In the genomic region with DNA sequence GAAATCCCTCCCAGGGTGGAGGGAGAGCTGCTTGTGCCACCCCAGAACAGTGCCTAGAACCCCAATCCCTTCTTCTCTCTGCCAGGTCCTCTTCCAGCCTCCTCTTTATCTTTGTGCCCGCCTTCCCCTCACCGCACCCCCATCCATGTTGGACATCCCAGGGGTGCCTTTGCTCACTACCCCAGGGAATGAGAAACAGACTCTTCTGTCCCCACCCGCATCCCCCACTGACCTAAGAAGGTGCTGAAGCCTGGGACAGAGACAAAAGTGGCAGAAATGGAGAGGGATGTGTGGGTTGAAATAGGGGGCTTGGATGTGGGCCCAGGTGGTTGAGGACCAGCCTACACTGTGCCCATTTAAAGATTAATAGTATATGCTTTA, we compare ENCODE assay signal across 15 cellular contexts. TPM values are rescaled to one million over a fixed set of nuclear protein-coding genes. Genes with fewer than 3 reads are reported as not detected.
DNase-seq lines count a peak whose midpoint lies in the region; ATAC-seq and TF ChIP-seq lines count a peak whose summit lies in the region.
"Had no signal": no experiment of that assay in that cellular context is flagged by ENCODE, and none has a peak within 500 bp of the region (broad histone marks: within the 10 kb centered on the region; RNA-seq: fewer than 3 reads in every experiment).

No MANE protein-coding gene starts in this region.

- intact Hi-C loops in activated B cell treated with CpG ODN at 0.5 μM for 24 hours (cut with micrococcal nuclease) = loop anchor here (5.0 kb wide), 1 partner anchor 381 kb away; the partner anchor contains the start of gene NDEL1
- intact Hi-C loops in stomach (cut with DNase I; ENCODE audit: low total_unique reads) = no loop called here

- peak overlapping the region; percentile 77 for H2BK120ac ChIP-seq in mesenchymal stem cell (ENCODE audit: low read depth, low read length)

- ATAC-seq in activated B cell treated with CpG ODN at 0.5 μM for 24 hours (ENCODE audit: low read depth) = no peak
- no peak for ATAC-seq in HG03565 (IDR thresholded peaks at IDR 0.05; ENCODE audit: unreplicated experiment)

- H3K27ac ChIP-seq in DOHH2 (ENCODE audit: low read depth, low read length) (no peak overlapping the region), mesenchymal stem cell (ENCODE audit: low read length, poor library complexity, severe bottlenecking) (no peak overlapping the region), stomach (peak overlapping the region; percentile 80 to 92 (median 83))

- TF ChIP-seq CTCF in DOHH2 (IDR thresholded peaks at IDR 0.05; ENCODE audit: low read depth, low read length, poor library complexity, severe bottlenecking) (no peak), activated B cell treated with CpG ODN at 0.5 μM for 24 hours (IDR thresholded peaks at IDR 0.05) (no peak), stomach (IDR thresholded peaks at IDR 0.05) (no peak)

- H3K27ac Mint-ChIP-seq in activated B cell treated with CpG ODN at 0.5 μM for 24 hours = peak overlapping the region; percentile 54
- H3K27ac Mint-ChIP-seq: activated CD4-positive, alpha-beta memory T cell treated with anti-CD3 and anti-CD28 coated beads, Interleukin-2, amount 10 ng/mL, durations not matched to agents 7 days and 5 days had no signal

- H3K14ac ChIP-seq in mesenchymal stem cell (ENCODE audit: low read length in 2 of 2) = no peak overlapping the region

- POLR2A ChIA-PET in activated B cell treated with CpG ODN at 0.5 μM for 24 hours (lab: Charles Lee) = interaction anchor here (0.6 to 1.5 kb wide), 5 partner anchors 65 to 221 kb away, joined by 3 to 4 read pairs (median 3); partner anchors contain the start of gene NAA38

- peaks cover 5% of the 10 kb centered on the region for H3K27me3 Mint-ChIP-seq in activated B cell treated with CpG ODN at 0.5 μM for 24 hours

- H2BK15ac ChIP-seq in mesenchymal stem cell (ENCODE audit: low read depth, poor library complexity, severe bottlenecking) = peak overlapping the region; percentile 95

- H3K4me1 ChIP-seq in DOHH2 (ENCODE audit: control insufficient read depth, low read length) = peaks cover 44% of the 10 kb centered on the region
- peaks cover 6% of the 10 kb centered on the region for H3K4me1 ChIP-seq in mesenchymal stem cell (ENCODE audit: control insufficient read depth, insufficient read depth, low read depth, low read length)
- H3K4me1 ChIP-seq in stomach = peaks cover 18 to 56% (median 35%) of the 10 kb centered on the region in 4 donors

- CTCF ChIA-PET in activated B cell treated with CpG ODN at 0.5 μM for 24 hours (lab: Charles Lee) = interaction anchor here (1.0 to 7.1 kb wide), 6 partner anchors 18 to 312 kb away, joined by 3 to 52 read pairs (median 28); no protein-coding TSS in a partner anchor

- H3K4me3 ChIP-seq in DOHH2 (ENCODE audit: low read length) (no peak overlapping the region), mesenchymal stem cell (ENCODE audit: insufficient read depth in 1 of 2, low read depth in 1 of 2, low read length in 2 of 2) (no peak overlapping the region), stomach (no peak overlapping the region)

- no peak overlapping the region for H2AFZ ChIP-seq in mesenchymal stem cell (ENCODE audit: low read depth, low read length)

- H4K20me1 ChIP-seq in DOHH2 (ENCODE audit: control insufficient read depth, insufficient read depth, low read depth, low read length) = no peaks in the 10 kb centered on the region

- H3F3A ChIP-seq in DOHH2 (ENCODE audit: control insufficient read depth, insufficient read depth) = no peaks in the 10 kb centered on the region

- DNase-seq in activated B cell treated with CpG ODN at 0.5 μM for 24 hours (no peak), mesenchymal stem cell (no peak), stomach (no peak), HK-2 (ENCODE audit: unreplicated experiment) (no peak), inferior parietal cortex (ENCODE audit: extremely low spot score) (no peak)
- DNase-seq: DND-41, MM.1S, NCI-H2029 treated with DMSO at 0.1 percent for 48 hours, NCI-H69 had no signal

- TF ChIP-seq EP300 in stomach (IDR thresholded peaks at IDR 0.05) = no peak

- no peak overlapping the region for H2BK5ac ChIP-seq in mesenchymal stem cell (ENCODE audit: low read depth, low read length, poor library complexity, severe bottlenecking)

- WGBS in mesenchymal stem cell = 88% methylated on average over 2 of the region's 3 CpGs
- 37 to 60% (median 46%) methylated on average over 3 of the region's 3 CpGs for WGBS in stomach, 5 donors

- peak overlapping the region; percentile 85 for H4K91ac ChIP-seq in mesenchymal stem cell (ENCODE audit: low read length)

- H3K79me1 ChIP-seq in mesenchymal stem cell (replicated peaks; ENCODE audit: low read length, poor library complexity, severe bottlenecking) = no peaks in the 10 kb centered on the region

- no peaks in the 10 kb centered on the region for H3K9me2 ChIP-seq in DOHH2 (replicated peaks; ENCODE audit: control insufficient read depth, low read length)

- no peak overlapping the region for H3K23ac ChIP-seq in mesenchymal stem cell (ENCODE audit: low read length in 2 of 2)

- peak overlapping the region; percentile 74 for H4K8ac ChIP-seq in mesenchymal stem cell (ENCODE audit: low read length)

- H3K27me3 ChIP-seq in DOHH2 (ENCODE audit: control insufficient read depth, low read length) (peaks cover 21% of the 10 kb centered on the region), mesenchymal stem cell (ENCODE audit: control insufficient read depth in 1 of 2, insufficient read depth in 1 of 2, low read length in 2 of 2) (peaks cover 48 to 54% of the 10 kb centered on the region in 2 experiments), stomach (peaks cover 0 to 42% (median 0%) of the 10 kb centered on the region in 3 donors)

- H3K36me3 Mint-ChIP-seq in activated B cell treated with CpG ODN at 0.5 μM for 24 hours (ENCODE audit: low read depth) = no peaks in the 10 kb centered on the region

- H2BK12ac ChIP-seq in mesenchymal stem cell (ENCODE audit: low read length in 2 of 2) = peak overlapping the region; percentile 93 to 98

- no peak for TF ChIP-seq POLR2A in stomach (IDR thresholded peaks at IDR 0.05)

- peaks cover 25% of the 10 kb centered on the region for H3K4me1 Mint-ChIP-seq in activated B cell treated with CpG ODN at 0.5 μM for 24 hours

- H3K4ac ChIP-seq in mesenchymal stem cell (ENCODE audit: low read depth in 1 of 2, low read length in 2 of 2) = peak overlapping the region; percentile 19 to 76

- peak overlapping the region; percentile 16 for H3K4me3 Mint-ChIP-seq in activated B cell treated with CpG ODN at 0.5 μM for 24 hours
- H3K4me3 Mint-ChIP-seq: activated CD4-positive, alpha-beta memory T cell treated with anti-CD3 and anti-CD28 coated beads, Interleukin-2, amount 10 ng/mL, durations not matched to agents 7 days and 5 days had no signal

- no peaks in the 10 kb centered on the region for H3K79me2 ChIP-seq in DOHH2 (ENCODE audit: control insufficient read depth, low read length)

- no peak overlapping the region for H2AK5ac ChIP-seq in mesenchymal stem cell (ENCODE audit: low read length, severe bottlenecking)

- H3K36me3 ChIP-seq in DOHH2 (ENCODE audit: control insufficient read depth, low read length) (no peaks in the 10 kb centered on the region), mesenchymal stem cell (ENCODE audit: control insufficient read depth in 1 of 2, insufficient read depth in 2 of 2, low read depth in 1 of 2, low read length in 2 of 2) (no peaks in the 10 kb centered on the region), stomach (no peaks in the 10 kb centered on the region)

- H3K9me3 ChIP-seq in DOHH2 (ENCODE audit: control insufficient read depth, insufficient read depth, low read length) (no peaks in the 10 kb centered on the region), mesenchymal stem cell (ENCODE audit: control insufficient read depth, low read length) (no peaks in the 10 kb centered on the region), stomach (no peaks in the 10 kb centered on the region)

- H3K4me2 ChIP-seq in DOHH2 (ENCODE audit: low read length) (peak overlapping the region; percentile 49), mesenchymal stem cell (ENCODE audit: low read length, poor library complexity, severe bottlenecking) (no peak overlapping the region)

- H3K9me3 Mint-ChIP-seq in activated B cell treated with CpG ODN at 0.5 μM for 24 hours = no peaks in the 10 kb centered on the region
- H3K9me3 Mint-ChIP-seq: activated CD4-positive, alpha-beta memory T cell treated with anti-CD3 and anti-CD28 coated beads, Interleukin-2, amount 10 ng/mL, durations not matched to agents 7 days and 5 days had no signal

- H3K18ac ChIP-seq in mesenchymal stem cell (ENCODE audit: low read depth in 1 of 2, low read length in 2 of 2) = peak overlapping the region; percentile 52 to 75

- peak overlapping the region; percentile 51 for H3K9ac ChIP-seq in mesenchymal stem cell (ENCODE audit: low read length)

RNA-seq across cellular contexts. Expression of gene ALOX15B, which starts 17.0 kb away (rescaled TPM):
- total RNA-seq in activated B cell treated with CpG ODN at 0.5 μM for 24 hours = not detected in 2 replicates
- 0.11 TPM for polyA plus RNA-seq in mesenchymal stem cell (2013, experiment 1 of 2)
- polyA plus RNA-seq in mesenchymal stem cell (2013, experiment 2 of 2) = 0.11 TPM
- total RNA-seq in stomach = 1 to 10 TPM in 4 of 5 donors, not detected in 1; 1.5 to 7.0 (median 2.6) TPM
- polyA plus RNA-seq in stomach = 10 to 100 TPM in 1 of 3 donors, 1 to 10 TPM in 2; 2.4 to 10.5 (median 3.1) TPM
- total RNA-seq: activated CD4-positive, alpha-beta memory T cell treated with anti-CD3 and anti-CD28 coated beads, Interleukin-2, amount 10 ng/mL, durations not matched to agents 7 days and 5 days; fibroblast of villous mesenchyme; myocyte had no signal

RNA-seq across cellular contexts. Expression of gene ALOX12B, which starts 31.7 kb away (rescaled TPM):
- 1.4 and 1.5 TPM in 2 replicates for total RNA-seq in activated B cell treated with CpG ODN at 0.5 μM for 24 hours
- polyA plus RNA-seq in mesenchymal stem cell (2013, experiment 1 of 2) = not detected
- polyA plus RNA-seq in mesenchymal stem cell (2013, experiment 2 of 2) = not detected
- not detected for total RNA-seq in stomach
- polyA plus RNA-seq in stomach = under 1 TPM in 1 of 3 donors, not detected in 2; 0.88 TPM
- total RNA-seq: fibroblast of villous mesenchyme, posterior vena cava had no signal

RNA-seq across cellular contexts. Expression of gene GUCY2D, which starts 53.4 kb away (rescaled TPM):
- not detected in 2 replicates for total RNA-seq in activated B cell treated with CpG ODN at 0.5 μM for 24 hours
- polyA plus RNA-seq in mesenchymal stem cell (2013, experiment 1 of 2) = not detected
- polyA plus RNA-seq in mesenchymal stem cell (2013, experiment 2 of 2) = not detected
- total RNA-seq in stomach = not detected
- polyA plus RNA-seq in stomach = under 1 TPM in 1 of 3 donors, not detected in 2; 0.25 TPM
- total RNA-seq: activated CD4-positive, alpha-beta memory T cell treated with anti-CD3 and anti-CD28 coated beads, Interleukin-2, amount 10 ng/mL, durations not matched to agents 7 days and 5 days; fibroblast of villous mesenchyme; myocyte; posterior vena cava had no signal

Comparison
In these comparisons a context has a peak if more than half of its experiments do, and no peak if none do; other contexts are left out.
1. H3K27ac ChIP-seq: peak in stomach (5 of 5); none in DOHH2 (single experiment) and mesenchymal stem cell (single experiment).